ENCODE assay signal across 26 cellular contexts in genomic region chr9:596701-597100, GRCh38.
"Had no signal": no experiment of that assay in that cellular context is flagged by ENCODE, and none has a peak within 500 bp of the region (broad histone marks: within the 10 kb centered on the region; RNA-seq: fewer than 3 reads in every experiment).

No MANE protein-coding gene starts in this region.

- H3K27me3 ChIP-seq: neutrophil, ovary, right lobe of liver, sigmoid colon, stomach, thyroid gland, transverse colon, upper lobe of right lung, uterus had no signal

- DNase-seq: naive B cell; naive thymus-derived CD8-positive, alpha-beta T cell; nephron progenitor cell; occipital lobe; ovary; posterior cingulate gyrus; psoas muscle; right lobe of liver; sigmoid colon; small intestine; stimulated activated CD4-positive, alpha-beta T cell treated with anti-CD3 and anti-CD28 coated beads, Interleukin-15, amount 100 ng/mL, for 24 hours; stimulated activated CD4-positive, alpha-beta T cell treated with anti-CD3 and anti-CD28 coated beads, Interleukin-2, amount 100 ng/mL, for 24 hours; stimulated activated CD4-positive, alpha-beta T cell treated with anti-CD3 and anti-CD28 coated beads, Interleukin-2, amount 100 ng/mL, for 48 hours; stimulated activated CD4-positive, alpha-beta T cell treated with anti-CD3 and anti-CD28 coated beads, Interleukin-4, amount 100 ng/mL, for 24 hours; stimulated activated naive B cell treated with anti-CD40 and anti-IgM and Interleukin-4, amounts not matched to agents 10 μg/mL and 1 μg/mL and 100 μg/mL, for 72 hours; stimulated activated naive CD4-positive, alpha-beta T cell treated with Interleukin-2 at 50 U/mL for 16 hours; stomach; thyroid gland; transverse colon; upper lobe of right lung; uterus had no signal

- H3K4me1 ChIP-seq: parathyroid adenoma, right lobe of liver, uterus had no signal

- FAIRE-seq: small intestine had no signal

- ATAC-seq: naive thymus-derived CD8-positive, alpha-beta T cell; natural killer cell treated with Interleukin-12 subunit alpha and Interleukin-12 subunit beta and Interleukin-15 and Interleukin-18, amount 100 ng/mL, for 72 hours; psoas muscle; right lobe of liver; stimulated activated effector memory CD8-positive, alpha-beta T cell treated with anti-CD3 and anti-CD28 coated beads, Interleukin-12 subunit alpha, Interleukin-12 subunit beta, amount 100 ng/mL, for 72 hours; stimulated activated naive B cell treated with anti-CD40 and anti-IgM and Interleukin-4, amounts not matched to agents 10 μg/mL and 1 μg/mL and 100 μg/mL, for 72 hours; upper lobe of right lung had no signal

- H3K36me3 ChIP-seq: neutrophil, ovary, right lobe of liver, sigmoid colon, stomach, thoracic aorta, thyroid gland, transverse colon, upper lobe of right lung, uterus had no signal

- H3K27ac ChIP-seq: neutrophil, ovary, parathyroid adenoma, psoas muscle, right lobe of liver, sigmoid colon, stomach, thoracic aorta, thyroid gland, transverse colon, upper lobe of right lung, uterus had no signal

- H3K4me3 ChIP-seq: ovary, psoas muscle, right lobe of liver, sigmoid colon, stomach, thoracic aorta, thyroid gland, transverse colon, upper lobe of right lung, uterus had no signal

- H3K9me3 ChIP-seq: neutrophil, ovary, psoas muscle, right lobe of liver, sigmoid colon, stomach, thoracic aorta, thyroid gland, transverse colon, upper lobe of right lung, uterus had no signal
